ENCODE assay signal across 8 cellular contexts in the genomic region with DNA sequence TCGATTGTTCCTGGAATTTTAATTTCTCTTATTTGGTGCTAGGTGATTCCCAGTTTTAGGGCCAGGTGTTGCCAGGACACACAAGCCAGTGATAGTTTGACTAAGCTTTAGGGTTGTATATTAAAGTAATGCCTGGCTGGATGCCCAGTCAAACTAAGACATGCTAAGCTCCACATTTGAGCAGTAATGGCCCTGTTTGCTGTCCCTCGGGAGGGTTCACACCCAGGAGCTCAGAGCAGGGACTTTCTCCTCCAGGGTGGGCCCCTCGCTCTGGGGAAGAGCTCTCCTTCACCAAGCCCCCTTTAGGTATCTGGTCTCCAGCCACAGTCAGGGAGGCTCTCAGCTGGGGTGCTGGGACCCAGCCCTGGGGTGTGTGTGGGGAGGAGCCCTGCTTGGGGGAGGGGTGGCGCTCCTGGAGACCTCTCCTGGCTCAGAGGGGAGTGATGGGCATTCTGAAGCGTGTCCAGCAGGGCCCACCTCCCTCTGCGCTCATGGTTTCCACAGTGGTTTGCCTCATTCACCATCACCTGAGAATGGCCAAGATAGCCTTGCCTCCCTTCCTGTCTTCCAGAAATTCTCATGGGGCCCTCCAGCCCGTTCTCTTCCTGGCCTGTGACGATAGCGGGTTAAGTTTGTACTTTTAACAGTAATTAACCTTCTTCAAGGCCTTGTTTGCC. TPM values are rescaled to one million over a fixed set of nuclear protein-coding genes. Genes with fewer than 3 reads are reported as not detected.
DNase-seq lines count a peak whose midpoint lies in the region; ATAC-seq and TF ChIP-seq lines count a peak whose summit lies in the region.

No MANE protein-coding gene starts in this region.

- H3K79me2 ChIP-seq in H9 (ENCODE audit: insufficient read depth, low read length) (peaks cover 2% of the 10 kb centered on the region; the same call in 1 of the 2 replicates), PC-3 (ENCODE audit: low read length) (peaks cover 67% of the 10 kb centered on the region)

- H3K23me2 ChIP-seq in H9 (ENCODE audit: insufficient read length, low read depth, low read length, poor library complexity, severe bottlenecking), result no peaks in the 10 kb centered on the region

- no peak overlapping the region for H2BK12ac ChIP-seq in H9 (ENCODE audit: insufficient read length, low read depth, low read length)

- H3K4me1 Mint-ChIP-seq in H9 (peaks cover 70 to 71% of the 10 kb centered on the region in 2 experiments), progenitor cell of endocrine pancreas (ENCODE audit: low read depth) (no peaks in the 10 kb centered on the region), Caco-2 (ENCODE audit: low read depth, unreplicated experiment) (no peaks in the 10 kb centered on the region)
- peaks cover 83 to 100% (median 99%) of the 10 kb centered on the region in 7 donors for H3K4me1 Mint-ChIP-seq in naive thymus-derived CD4-positive, alpha-beta T cell

- no peak overlapping the region for H3K56ac ChIP-seq in H9 (ENCODE audit: insufficient read length, low read depth, low read length)

- H3K79me1 ChIP-seq in H9 (ENCODE audit: insufficient read depth, low read depth, low read length, poor library complexity, severe bottlenecking), result peaks cover 4% of the 10 kb centered on the region

- H3K27me3 Mint-ChIP-seq in H9 (ENCODE audit: low read depth) (no peaks in the 10 kb centered on the region; the same call in 1 of the 2 replicates), progenitor cell of endocrine pancreas (no peaks in the 10 kb centered on the region), Caco-2 (ENCODE audit: insufficient read depth, unreplicated experiment) (no peaks in the 10 kb centered on the region)
- no peaks in the 10 kb centered on the region for H3K27me3 Mint-ChIP-seq in naive thymus-derived CD4-positive, alpha-beta T cell

- H3K4me2 ChIP-seq in H9 (ENCODE audit: insufficient read depth, insufficient read length, low read length) (no peak overlapping the region), PC-3 (ENCODE audit: low read length) (peak overlapping the region; percentile 24; the same call in 1 of the 2 replicates)

- TF ChIP-seq CTCF in H9 (conservative IDR thresholded peaks at IDR 0.05) (no peak), PC-3 (conservative IDR thresholded peaks at IDR 0.05; ENCODE audit: low read depth, low read length) (no peak), progenitor cell of endocrine pancreas (IDR thresholded peaks at IDR 0.05; ENCODE audit: unreplicated experiment) (no peak), Caco-2 (IDR thresholded peaks at IDR 0.05; ENCODE audit: insufficient read depth in 1 of 2, low read depth in 1 of 2, low read length in 1 of 2, severe bottlenecking in 1 of 2, unreplicated experiment in 1 of 2) (no peak)

- no peak overlapping the region for H2AK5ac ChIP-seq in H9 (ENCODE audit: insufficient read length, low read length)

- H3K27ac ChIP-seq in H9 (ENCODE audit: insufficient read length, low read depth, low read length) (no peak overlapping the region), PC-3 (ENCODE audit: low read length) (0 out of 2 replicates have a peak overlapping the region, but pooled peaks have one; percentile 0)
- H3K27ac ChIP-seq in naive thymus-derived CD4-positive, alpha-beta T cell (ENCODE audit: low read depth, low read length), result peak overlapping the region; percentile 40

- H3K4me3 ChIP-seq in PC-3 (ENCODE audit: low read length), result no peak overlapping the region
- no peak overlapping the region for H3K4me3 ChIP-seq in naive thymus-derived CD4-positive, alpha-beta T cell (ENCODE audit: low read length)
- no peak overlapping the region for H3K4me3 ChIP-seq in Caco-2 (ENCODE audit: low read depth, low read length)

- H3K9me2 ChIP-seq in PC-3 (replicated peaks; ENCODE audit: low read length), result no peaks in the 10 kb centered on the region

- no TSS peak for BruUV-seq in PC-3 (replicated peaks; lab: Mats Ljungman, UMichigan)
- BruUV-seq in Caco-2 (replicated peaks; lab: Mats Ljungman, UMichigan), result no TSS peak

- H3K9me3 ChIP-seq in H9 (ENCODE audit: control insufficient read depth, low read depth, low read length), result no peaks in the 10 kb centered on the region
- no peaks in the 10 kb centered on the region for H3K9me3 ChIP-seq in PC-3 (ENCODE audit: low read length)
- no peaks in the 10 kb centered on the region for H3K9me3 ChIP-seq in naive thymus-derived CD4-positive, alpha-beta T cell (ENCODE audit: control insufficient read depth in 2 of 3, low read length in 3 of 3)
- H3K9me3 ChIP-seq in Caco-2, result no peaks in the 10 kb centered on the region

- H3K23ac ChIP-seq in H9 (ENCODE audit: insufficient read length, low read depth, low read length), result no peak overlapping the region

- H2BK120ac ChIP-seq in H9 (ENCODE audit: low read depth, low read length, poor library complexity, severe bottlenecking), result no peak overlapping the region

- no peak overlapping the region for H2BK20ac ChIP-seq in H9 (ENCODE audit: low read depth, low read length, poor library complexity, severe bottlenecking)

- intact Hi-C loops in PC-3 (cut with micrococcal nuclease) (no loop called here), Caco-2 (cut with micrococcal nuclease; ENCODE audit: unreplicated experiment) (no loop called here)
- intact Hi-C loops in naive thymus-derived CD4-positive, alpha-beta T cell (cut with micrococcal nuclease), result no loop called here

- no peak overlapping the region for H2BK15ac ChIP-seq in H9 (ENCODE audit: low read depth, low read length)

- no peak overlapping the region for H2BK5ac ChIP-seq in H9 (ENCODE audit: insufficient read length, low read length)

- H3K27ac Mint-ChIP-seq in H9, result peak overlapping the region in 2 of 3 experiments; percentile 45 to 77; a peak in 3 of 7 replicates
- H3K27ac Mint-ChIP-seq in naive thymus-derived CD4-positive, alpha-beta T cell, result peak overlapping the region; percentile 62 to 95 (median 86)
- H3K27ac Mint-ChIP-seq in progenitor cell of endocrine pancreas, result no peak overlapping the region
- H3K27ac Mint-ChIP-seq in Caco-2 (ENCODE audit: unreplicated experiment), result no peak overlapping the region

- no CpG with 5 or more reads among the region's 9 CpGs for WGBS in H9 (ENCODE audit: extremely low coverage, insufficient read length, low lambda C conversion rate)

- H4K91ac ChIP-seq in H9 (ENCODE audit: insufficient read length, low read depth, low read length), result no peak overlapping the region

- H3K9me3 Mint-ChIP-seq in H9 (no peaks in the 10 kb centered on the region; a peak in 1 of 5 replicates), progenitor cell of endocrine pancreas (ENCODE audit: low read depth) (no peaks in the 10 kb centered on the region), Caco-2 (ENCODE audit: unreplicated experiment) (no peaks in the 10 kb centered on the region)
- no peaks in the 10 kb centered on the region for H3K9me3 Mint-ChIP-seq in naive thymus-derived CD4-positive, alpha-beta T cell

- H3K27me3 ChIP-seq in H9 (ENCODE audit: insufficient read depth, low read length) (no peaks in the 10 kb centered on the region), PC-3 (ENCODE audit: low read length) (no peaks in the 10 kb centered on the region), Caco-2 (replicated peaks; ENCODE audit: control insufficient read depth, insufficient read depth, low read length) (no peaks in the 10 kb centered on the region)
- no peaks in the 10 kb centered on the region for H3K27me3 ChIP-seq in naive thymus-derived CD4-positive, alpha-beta T cell (ENCODE audit: control insufficient read depth in 2 of 2, insufficient read depth in 2 of 2, low read length in 2 of 2)

- DNase-seq in NCI-H1436 (lab: John Stamatoyannopoulos, UW) (peak; percentile 58), NCI-H1436 treated with DMSO at 0.1 percent for 48 hours (lab: John Stamatoyannopoulos, UW) (no peak), H9 (no peak), PC-3 (peak; percentile 63), progenitor cell of endocrine pancreas (ENCODE audit: low spot score, unreplicated experiment) (no peak), Caco-2 (no peak)
- DNase-seq in naive thymus-derived CD4-positive, alpha-beta T cell, result no peak

- H3K9ac ChIP-seq in H9 (ENCODE audit: extremely low read depth, insufficient read length, low read length) (no peak overlapping the region), PC-3 (ENCODE audit: low read length) (no peak overlapping the region)

- H2AFZ ChIP-seq in H9 (ENCODE audit: low read length) (no peak overlapping the region), PC-3 (ENCODE audit: low read length) (no peak overlapping the region)

- H3K4me3 Mint-ChIP-seq in H9 (no peak overlapping the region), progenitor cell of endocrine pancreas (ENCODE audit: low read depth) (no peak overlapping the region), Caco-2 (ENCODE audit: unreplicated experiment) (no peak overlapping the region)
- H3K4me3 Mint-ChIP-seq in naive thymus-derived CD4-positive, alpha-beta T cell, result peak overlapping the region in 6 of 10 donors; percentile 28 to 82 (median 60)

- H3T11ph ChIP-seq in H9 (ENCODE audit: low read length), result no peak overlapping the region

- H3K36me3 ChIP-seq in PC-3 (ENCODE audit: low read depth, low read length) (no peaks in the 10 kb centered on the region), Caco-2 (ENCODE audit: control insufficient read depth, insufficient read depth, low read length) (no peaks in the 10 kb centered on the region)
- peaks cover 0 to 5% (median 0%) of the 10 kb centered on the region in 3 experiments for H3K36me3 ChIP-seq in naive thymus-derived CD4-positive, alpha-beta T cell (ENCODE audit: control insufficient read depth in 2 of 3, insufficient read depth in 3 of 3, low read length in 3 of 3)

- H4K8ac ChIP-seq in H9 (replicated peaks; ENCODE audit: insufficient read length, low read depth, low read length), result no peak overlapping the region

- POLR2A ChIA-PET in PC-3 (lab: Charles Lee; ENCODE audit: unreplicated experiment), result no interaction called here
- POLR2A ChIA-PET in naive thymus-derived CD4-positive, alpha-beta T cell (lab: Charles Lee), result interaction anchor here (1.8 to 10.8 kb wide), 3 partner anchors 12 to 29 kb away, joined by 4 to 99 read pairs (median 10); no protein-coding TSS in a partner anchor
- POLR2A ChIA-PET in Caco-2 (lab: Charles Lee), result no interaction called here

- H3K4me1 ChIP-seq in H9 (ENCODE audit: insufficient read depth, low read length) (no peaks in the 10 kb centered on the region; the same call in 1 of the 2 replicates), PC-3 (ENCODE audit: insufficient read depth, low read length) (peaks cover 39% of the 10 kb centered on the region), Caco-2 (no peaks in the 10 kb centered on the region)
- H3K4me1 ChIP-seq in naive thymus-derived CD4-positive, alpha-beta T cell (ENCODE audit: control insufficient read depth in 2 of 2, insufficient read depth in 2 of 2, low read length in 2 of 2), result peaks cover 89 to 99% of the 10 kb centered on the region in 2 donors

- no peaks in the 10 kb centered on the region for H4K20me1 ChIP-seq in H9 (ENCODE audit: control insufficient read depth, insufficient read depth, insufficient read length)
- no peaks in the 10 kb centered on the region for H4K20me1 ChIP-seq in PC-3 (ENCODE audit: low read length)

- no peak overlapping the region for H3K14ac ChIP-seq in H9 (ENCODE audit: insufficient read depth, low read length)

- no peak overlapping the region for H3K18ac ChIP-seq in H9 (ENCODE audit: insufficient read length, low read depth, low read length)

- CTCF ChIA-PET in PC-3 (lab: Charles Lee) (no interaction called here), Caco-2 (lab: Charles Lee) (interaction anchor here (1.6 kb wide), 1 partner anchor 12 kb away, joined by 3 read pairs; no protein-coding TSS in a partner anchor)
- CTCF ChIA-PET in naive thymus-derived CD4-positive, alpha-beta T cell (lab: Charles Lee), result interaction anchor here (1.3 to 5.0 kb wide), 3 partner anchors 12 to 29 kb away, joined by 3 to 28 read pairs (median 4); no protein-coding TSS in a partner anchor

- H3K36me3 Mint-ChIP-seq in H9 (ENCODE audit: insufficient read depth in 1 of 3, low read depth in 3 of 3) (peaks cover 0 to 4% (median 0%) of the 10 kb centered on the region in 3 experiments; a peak in 3 of 7 replicates), progenitor cell of endocrine pancreas (ENCODE audit: insufficient read depth) (no peaks in the 10 kb centered on the region), Caco-2 (ENCODE audit: insufficient read depth, unreplicated experiment) (no peaks in the 10 kb centered on the region)
- peaks cover 0 to 33% (median 4%) of the 10 kb centered on the region in 5 donors for H3K36me3 Mint-ChIP-seq in naive thymus-derived CD4-positive, alpha-beta T cell

- no peak overlapping the region for H3K4ac ChIP-seq in H9 (ENCODE audit: low read depth, low read length)

- H4K5ac ChIP-seq in H9 (ENCODE audit: insufficient read length, low read depth, low read length), result no peak overlapping the region

- ATAC-seq in PC-3 (0 out of 2 replicates have a peak, but pooled peaks have one; percentile 10), GM18517 (IDR thresholded peaks at IDR 0.05; ENCODE audit: unreplicated experiment) (no peak)
- no peak for ATAC-seq in naive thymus-derived CD4-positive, alpha-beta T cell

- no peaks in the 10 kb centered on the region for H3F3A ChIP-seq in PC-3 (ENCODE audit: low read length, unreplicated experiment)

RNA-seq across cellular contexts. Expression of a gene that starts 31.7 kb away (rescaled TPM):
- total RNA-seq in H9 (2021), result 55.2 and 55.3 TPM in 2 replicates
- 23.4 and 28.6 TPM in 2 replicates for total RNA-seq in PC-3 (2014; rRNA removed)
- 100 to 1,000 TPM; 126 to 165 (median 157) TPM for total RNA-seq in naive thymus-derived CD4-positive, alpha-beta T cell
- polyA plus RNA-seq in naive thymus-derived CD4-positive, alpha-beta T cell, result 10 to 100 TPM; 51.4 to 75.4 TPM
- total RNA-seq in progenitor cell of endocrine pancreas, result 30.5 and 33.0 TPM in 2 replicates
- 24.9 and 26.3 TPM in 2 replicates for total RNA-seq in Caco-2 (2022)

Comparison
In these comparisons a context has a peak if more than half of its experiments do, and no peak if none do; other contexts are left out.
1. DNase-seq: peak in NCI-H1436 (single experiment) and PC-3 (single experiment); none in NCI-H1436 treated with DMSO at 0.1 percent for 48 hours (single experiment), H9 (single experiment), naive thymus-derived CD4-positive, alpha-beta T cell (0 of 9), progenitor cell of endocrine pancreas (single experiment) and Caco-2 (0 of 2).
2. H3K27ac Mint-ChIP-seq: peak in H9 (2 of 3) and naive thymus-derived CD4-positive, alpha-beta T cell (9 of 9); none in progenitor cell of endocrine pancreas (single experiment) and Caco-2 (single experiment).
3. H3K4me3 Mint-ChIP-seq: peak in naive thymus-derived CD4-positive, alpha-beta T cell (6 of 10); none in H9 (0 of 2), progenitor cell of endocrine pancreas (single experiment) and Caco-2 (single experiment).